In the genomic region with DNA sequence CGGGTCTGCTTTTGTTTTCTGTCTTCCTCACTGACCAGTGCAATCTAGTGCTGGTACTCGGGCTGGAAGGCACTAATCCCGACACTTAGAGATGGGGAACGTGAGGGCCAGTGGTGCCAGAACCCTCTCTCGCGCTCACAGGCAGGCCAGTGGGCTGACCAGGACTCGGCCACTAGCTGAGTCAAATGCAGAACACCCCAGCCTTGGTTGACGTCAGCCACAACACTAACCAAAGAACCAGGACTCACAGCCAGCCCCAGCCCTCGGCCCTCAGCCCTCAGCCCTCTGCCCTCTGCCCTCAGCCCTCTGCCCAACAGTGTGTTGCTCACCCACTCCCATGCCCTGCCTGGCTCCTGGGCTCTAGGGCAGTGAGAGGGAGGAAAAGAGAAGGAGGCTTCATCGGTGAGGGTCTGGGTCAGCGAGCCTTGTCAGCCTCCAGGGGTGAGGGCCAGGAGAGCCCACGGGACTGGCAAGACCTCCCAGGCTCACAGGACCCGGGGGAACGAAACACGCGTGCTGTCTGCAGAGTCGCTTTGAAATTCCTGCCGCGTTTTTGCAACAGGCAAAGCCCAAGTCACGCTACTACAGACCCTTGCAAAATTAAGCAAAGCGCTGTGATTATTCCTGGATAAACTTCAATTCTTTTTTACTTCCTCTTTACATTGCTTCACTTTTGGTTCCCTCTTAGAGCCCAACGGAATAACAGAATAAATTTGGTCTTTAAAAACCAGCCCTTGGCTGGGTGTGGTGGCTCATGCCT, we compare ENCODE assay signal across 8 cellular contexts. TPM values are rescaled to one million over a fixed set of nuclear protein-coding genes. Genes with fewer than 3 reads are reported as not detected.
DNase-seq lines count a peak whose midpoint lies in the region; ATAC-seq and TF ChIP-seq lines count a peak whose summit lies in the region.

No MANE protein-coding gene starts in this region.

- peak overlapping the region; percentile 74 for H3K23ac ChIP-seq in neuronal stem cell (ENCODE audit: low read depth, low read length, poor library complexity)

- ATAC-seq in Panc1 (peak; percentile 53), HG03108 (IDR thresholded peaks at IDR 0.05; ENCODE audit: unreplicated experiment) (no peak)

- peaks cover 16% of the 10 kb centered on the region for H3K4me1 ChIP-seq in Panc1 (ENCODE audit: control insufficient read depth, insufficient read depth, low read length)
- peaks cover 8 to 13% of the 10 kb centered on the region in 2 donors for H3K4me1 ChIP-seq in esophagus (ENCODE audit: control insufficient read depth in 2 of 2, insufficient read depth in 2 of 2, low read length in 1 of 2)
- peaks cover 22 to 23% of the 10 kb centered on the region in 2 donors for H3K4me1 ChIP-seq in neuronal stem cell (ENCODE audit: control insufficient read depth in 2 of 2, insufficient read depth in 1 of 2, low read depth in 1 of 2, low read length in 2 of 2)

- CTCF ChIA-PET in Panc1 (lab: Charles Lee): interaction anchor here (0.7 kb wide), 1 partner anchor 21 kb away, joined by 3 read pairs; no protein-coding TSS in a partner anchor

- H3K4me3 ChIP-seq in Panc1 (ENCODE audit: low read depth in 2 of 2, low read length in 2 of 2) (peak overlapping the region; percentile 33 to 59), esophagus (ENCODE audit: low read depth in 1 of 2, low read length in 2 of 2) (peak overlapping the region in 1 of 2 donors; percentile 22), neuronal stem cell (ENCODE audit: low read length in 2 of 2) (no peak overlapping the region)

- H3K18ac ChIP-seq in neuronal stem cell (ENCODE audit: low read length): peak overlapping the region; percentile 33

- no peak overlapping the region for H3K4me2 ChIP-seq in neuronal stem cell (ENCODE audit: insufficient read depth, low read length, poor library complexity, severe bottlenecking)

- H2BK5ac ChIP-seq in neuronal stem cell (ENCODE audit: low read length): no peak overlapping the region

- intact Hi-C loops in Panc1 (cut with micrococcal nuclease; ENCODE audit: unreplicated experiment): no loop called here

- in situ Hi-C loops in Panc1 (cut with HindIII; ENCODE audit: low pct_unique_long_range_greater_than_20kb, low sequenced_read_pairs): no loop called here

- no peak overlapping the region for H2BK15ac ChIP-seq in neuronal stem cell (ENCODE audit: low read length)

- no peaks in the 10 kb centered on the region for H3K36me3 ChIP-seq in Panc1 (ENCODE audit: control insufficient read depth, insufficient read depth, low read length)
- H3K36me3 ChIP-seq in esophagus (ENCODE audit: control insufficient read depth in 2 of 2, insufficient read depth in 2 of 2, low read length in 1 of 2): no peaks in the 10 kb centered on the region
- peaks cover 0 to 8% of the 10 kb centered on the region in 2 donors for H3K36me3 ChIP-seq in neuronal stem cell (replicated peaks in 1 of 2; ENCODE audit: control insufficient read depth in 2 of 2, insufficient read depth in 2 of 2, low read length in 2 of 2)

- POLR2A ChIA-PET in Panc1 (lab: Charles Lee): no interaction called here

- DNase-seq in AML-193 (lab: John Stamatoyannopoulos, UW) (peak; percentile 79 to 87), Panc1 (ENCODE audit: low read depth, low spot score) (no peak), neuronal stem cell (ENCODE audit: low spot score) (no peak), NCI-H2171 treated with DMSO at 0.1 percent for 48 hours (lab: John Stamatoyannopoulos, UW) (no peak), foreskin melanocyte (no peak), NCI-H1694 (lab: John Stamatoyannopoulos, UW) (no peak)

- BruUV-seq in Panc1 (replicated peaks; lab: Mats Ljungman, UMichigan): no TSS peak

- H3K27me3 ChIP-seq in Panc1 (ENCODE audit: control insufficient read depth, insufficient read depth, low read length) (no peaks in the 10 kb centered on the region), esophagus (ENCODE audit: control insufficient read depth in 1 of 2, insufficient read depth in 2 of 2, low read length in 2 of 2) (no peaks in the 10 kb centered on the region), neuronal stem cell (ENCODE audit: control insufficient read depth in 3 of 3, insufficient read depth in 3 of 3, low read depth in 1 of 3, low read length in 3 of 3) (no peaks in the 10 kb centered on the region)

- no peak overlapping the region for H2BK12ac ChIP-seq in neuronal stem cell (ENCODE audit: low read length)

- no peak overlapping the region for H3K9ac ChIP-seq in neuronal stem cell (ENCODE audit: low read depth, low read length, poor library complexity)

- no peak overlapping the region for H4K91ac ChIP-seq in neuronal stem cell (ENCODE audit: low read depth, low read length, poor library complexity)

- H2BK120ac ChIP-seq in neuronal stem cell (ENCODE audit: low read depth, low read length): no peak overlapping the region

- no peak overlapping the region for H4K8ac ChIP-seq in neuronal stem cell (ENCODE audit: low read depth, low read length)

- WGBS in esophagus, 2 donors: 61 to 66% methylated on average over 22 of the region's 22 CpGs
- WGBS in neuronal stem cell (ENCODE audit: extremely low coverage in 2 of 2, insufficient read length in 2 of 2, insufficient replicate concordance in 1 of 2), 2 donors: no CpG with 5 or more reads among the region's 22 CpGs

- no peak overlapping the region for H2AK5ac ChIP-seq in neuronal stem cell (ENCODE audit: low read depth, low read length)

- TF ChIP-seq CTCF in Panc1 (IDR thresholded peaks at IDR 0.05): no peak

- no peak overlapping the region for H3K4ac ChIP-seq in neuronal stem cell (ENCODE audit: low read length)

- H3K27ac ChIP-seq in Panc1 (ENCODE audit: low read length): peak overlapping the region; percentile 72
- peak overlapping the region; percentile 61 to 66 for H3K27ac ChIP-seq in esophagus (ENCODE audit: low read depth in 2 of 2, low read length in 1 of 2)
- H3K27ac ChIP-seq in neuronal stem cell (replicated peaks; ENCODE audit: low read length): no peak overlapping the region

- H3K9me3 ChIP-seq in Panc1 (ENCODE audit: control insufficient read depth, insufficient read depth, low read depth, low read length): no peaks in the 10 kb centered on the region
- H3K9me3 ChIP-seq in esophagus (ENCODE audit: control insufficient read depth in 2 of 2, insufficient read depth in 1 of 2, low read depth in 1 of 2, low read length in 1 of 2): no peaks in the 10 kb centered on the region
- H3K9me3 ChIP-seq in neuronal stem cell (replicated peaks in 1 of 2; ENCODE audit: control insufficient read depth in 2 of 2, insufficient read depth in 1 of 2, low read depth in 1 of 2, low read length in 2 of 2): no peaks in the 10 kb centered on the region

- H3K79me1 ChIP-seq in neuronal stem cell (ENCODE audit: low read depth, low read length): no peaks in the 10 kb centered on the region

- no peak overlapping the region for H2AFZ ChIP-seq in neuronal stem cell (ENCODE audit: low read length)

- H3K14ac ChIP-seq in neuronal stem cell (ENCODE audit: low read length): no peak overlapping the region

RNA-seq across cellular contexts. Expression of a gene that starts 27.5 kb away (rescaled TPM):
- 42.5 TPM for total RNA-seq in Panc1 (2021; ENCODE audit: unreplicated experiment)
- polyA plus RNA-seq in Panc1 (2012; ENCODE audit: insufficient read length): 45.3 TPM
- 10 to 100 TPM; 21.7 to 29.0 TPM for polyA plus RNA-seq in esophagus
- 62.1 TPM for polyA plus RNA-seq in neuronal stem cell (2013, experiment 1 of 2)
- polyA plus RNA-seq in neuronal stem cell (2013, experiment 2 of 2): 61.2 TPM

RNA-seq across cellular contexts. Expression of a gene that starts 49.4 kb away (rescaled TPM):
- 52.1 TPM for total RNA-seq in Panc1 (2021; ENCODE audit: unreplicated experiment)
- 19.2 TPM for polyA plus RNA-seq in Panc1 (2012; ENCODE audit: insufficient read length)
- polyA plus RNA-seq in esophagus: 10 to 100 TPM; 19.7 to 21.5 TPM
- polyA plus RNA-seq in neuronal stem cell (2013, experiment 1 of 2): 39.5 TPM
- 39.4 TPM for polyA plus RNA-seq in neuronal stem cell (2013, experiment 2 of 2)

Comparison
In these comparisons a context has a peak if more than half of its experiments do, and no peak if none do; other contexts are left out.
1. DNase-seq: peak in AML-193 (2 of 2); none in Panc1 (single experiment), neuronal stem cell (single experiment), NCI-H2171 treated with DMSO at 0.1 percent for 48 hours (single experiment), foreskin melanocyte (single experiment) and NCI-H1694 (single experiment).
2. H3K4me3 ChIP-seq: peak in Panc1 (2 of 2); none in neuronal stem cell (0 of 2).